In the genomic region with DNA sequence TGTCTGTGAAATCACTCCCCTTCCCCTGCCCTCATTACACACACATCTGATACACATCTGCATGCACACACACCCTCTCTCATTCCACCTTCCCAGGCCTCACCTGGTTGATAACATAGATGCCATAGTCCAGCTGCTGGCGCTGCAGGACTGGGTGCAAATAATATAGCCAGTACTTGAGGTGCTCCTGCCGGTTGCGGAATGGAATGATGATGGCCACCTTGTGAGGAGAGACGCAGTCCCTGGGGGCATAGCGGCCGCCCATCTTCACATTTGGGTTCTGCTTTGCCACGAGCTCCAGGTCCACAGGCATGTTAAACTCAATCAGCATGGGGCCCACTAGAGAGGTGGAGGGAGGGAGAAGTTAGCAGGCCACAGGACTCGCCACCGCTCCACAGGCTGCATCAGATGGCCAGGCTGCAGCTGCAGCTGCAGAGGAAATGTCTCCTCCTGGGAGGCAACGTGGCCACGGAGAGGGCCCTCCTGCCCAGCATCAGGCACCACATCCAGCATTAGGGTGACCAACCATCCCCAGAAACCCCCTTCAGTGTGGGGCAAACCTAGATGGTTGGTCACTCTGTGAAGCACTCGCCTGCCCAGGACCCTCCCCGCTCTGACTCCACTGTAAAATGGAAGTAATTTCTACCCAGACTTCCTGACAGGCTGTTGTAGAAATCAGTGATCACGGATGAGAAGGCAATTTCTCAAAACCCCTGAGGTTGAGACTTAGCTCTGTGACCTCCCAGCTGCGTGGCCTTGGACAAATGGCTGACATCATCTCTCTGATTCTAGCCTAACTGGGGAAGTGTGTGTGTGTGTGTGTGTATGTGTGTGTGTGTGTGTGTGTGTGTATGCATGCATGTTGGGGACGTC, we compare ENCODE assay signal across 2 cellular contexts.
TF ChIP-seq lines count a peak whose summit lies in the region.

No MANE protein-coding gene starts in this region.

TF ChIP-seq in liver, 16 proteins besides CTCF, POLR2A, EP300 and RAD21:
- TF ChIP-seq REST (IDR thresholded peaks at IDR 0.05) (no peak), EGR1 (IDR thresholded peaks at IDR 0.05; ENCODE audit: low read depth in 2 of 2) (no peak), HNF4A (conservative IDR thresholded peaks at IDR 0.05) (no peak), YY1 (IDR thresholded peaks at IDR 0.05) (no peak), TAF1 (conservative IDR thresholded peaks at IDR 0.05) (no peak)
- TF ChIP-seq, protein P1, sequence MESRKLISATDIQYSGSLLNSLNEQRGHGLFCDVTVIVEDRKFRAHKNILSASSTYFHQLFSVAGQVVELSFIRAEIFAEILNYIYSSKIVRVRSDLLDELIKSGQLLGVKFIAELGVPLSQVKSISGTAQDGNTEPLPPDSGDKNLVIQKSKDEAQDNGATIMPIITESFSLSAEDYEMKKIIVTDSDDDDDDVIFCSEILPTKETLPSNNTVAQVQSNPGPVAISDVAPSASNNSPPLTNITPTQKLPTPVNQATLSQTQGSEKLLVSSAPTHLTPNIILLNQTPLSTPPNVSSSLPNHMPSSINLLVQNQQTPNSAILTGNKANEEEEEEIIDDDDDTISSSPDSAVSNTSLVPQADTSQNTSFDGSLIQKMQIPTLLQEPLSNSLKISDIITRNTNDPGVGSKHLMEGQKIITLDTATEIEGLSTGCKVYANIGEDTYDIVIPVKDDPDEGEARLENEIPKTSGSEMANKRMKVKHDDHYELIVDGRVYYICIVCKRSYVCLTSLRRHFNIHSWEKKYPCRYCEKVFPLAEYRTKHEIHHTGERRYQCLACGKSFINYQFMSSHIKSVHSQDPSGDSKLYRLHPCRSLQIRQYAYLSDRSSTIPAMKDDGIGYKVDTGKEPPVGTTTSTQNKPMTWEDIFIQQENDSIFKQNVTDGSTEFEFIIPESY (IDR thresholded peaks at IDR 0.05) = no peak

TF ChIP-seq in HepG2, 621 proteins besides CTCF, POLR2A, EP300 and RAD21:
- TF ChIP-seq HNF4G (IDR thresholded peaks at IDR 0.05; ENCODE audit: borderline replicate concordance, low read depth, low read length) = no peak
- TF ChIP-seq HNF4G (CRISPR knock-in tag; IDR thresholded peaks at IDR 0.05; ENCODE audit: borderline replicate concordance, low read depth) = no peak
- TF ChIP-seq, protein P2, sequence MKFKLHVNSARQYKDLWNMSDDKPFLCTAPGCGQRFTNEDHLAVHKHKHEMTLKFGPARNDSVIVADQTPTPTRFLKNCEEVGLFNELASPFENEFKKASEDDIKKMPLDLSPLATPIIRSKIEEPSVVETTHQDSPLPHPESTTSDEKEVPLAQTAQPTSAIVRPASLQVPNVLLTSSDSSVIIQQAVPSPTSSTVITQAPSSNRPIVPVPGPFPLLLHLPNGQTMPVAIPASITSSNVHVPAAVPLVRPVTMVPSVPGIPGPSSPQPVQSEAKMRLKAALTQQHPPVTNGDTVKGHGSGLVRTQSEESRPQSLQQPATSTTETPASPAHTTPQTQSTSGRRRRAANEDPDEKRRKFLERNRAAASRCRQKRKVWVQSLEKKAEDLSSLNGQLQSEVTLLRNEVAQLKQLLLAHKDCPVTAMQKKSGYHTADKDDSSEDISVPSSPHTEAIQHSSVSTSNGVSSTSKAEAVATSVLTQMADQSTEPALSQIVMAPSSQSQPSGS (CRISPR knock-in tag; IDR thresholded peaks at IDR 0.05) = no peak
